In genomic region chr11:2581151-2581930, GRCh38 we compare ENCODE assay signal across 13 cellular contexts.
A peak's percentile ranks its signal among the peaks of the same experiment; 100 is the strongest.
DNase-seq lines count a peak whose midpoint lies in the region; ATAC-seq and TF ChIP-seq lines count a peak whose summit lies in the region.
"Had no signal": no experiment of that assay in that cellular context is flagged by ENCODE, and none has a peak within 500 bp of the region (broad histone marks: within the 10 kb centered on the region; RNA-seq: fewer than 3 reads in every experiment).

No MANE protein-coding gene starts in this region.

- H3K9ac ChIP-seq in neuronal stem cell (ENCODE audit: low read depth, low read length, poor library complexity), result peak overlapping the region; percentile 63
- no peak overlapping the region for H3K9ac ChIP-seq in GM23248
- H3K9ac ChIP-seq in mesenchymal stem cell (ENCODE audit: low read length), result no peak overlapping the region

- H3K4me3 Mint-ChIP-seq in glutamatergic neuron (ENCODE audit: unreplicated experiment), result no peak overlapping the region
- H3K4me3 Mint-ChIP-seq: activated CD4-positive, alpha-beta T cell treated with anti-CD3 and anti-CD28 coated beads, Interleukin-2, amount 10 ng/mL, durations not matched to agents 24 days and 14 days; HFFc6 had no signal

- H3K9me3 ChIP-seq in neuronal stem cell (replicated peaks in 1 of 2; ENCODE audit: control insufficient read depth in 2 of 2, insufficient read depth in 1 of 2, low read depth in 1 of 2, low read length in 2 of 2) (no peaks in the 10 kb centered on the region), vagina (no peaks in the 10 kb centered on the region), GM23248 (ENCODE audit: low read depth) (no peaks in the 10 kb centered on the region), mesenchymal stem cell (ENCODE audit: control insufficient read depth, low read length) (no peaks in the 10 kb centered on the region)
- H3K9me3 ChIP-seq: heart right ventricle had no signal

- H3K14ac ChIP-seq in neuronal stem cell (ENCODE audit: low read length), result peak overlapping the region; percentile 97
- no peak overlapping the region for H3K14ac ChIP-seq in mesenchymal stem cell (ENCODE audit: low read length in 2 of 2)

- H2BK120ac ChIP-seq in neuronal stem cell (ENCODE audit: low read depth, low read length) (peak overlapping the region; percentile 9), mesenchymal stem cell (ENCODE audit: low read depth, low read length) (no peak overlapping the region)

- H3K4me2 ChIP-seq in neuronal stem cell (ENCODE audit: insufficient read depth, low read length, poor library complexity, severe bottlenecking) (no peak overlapping the region), GM23248 (ENCODE audit: unreplicated experiment) (no peak overlapping the region), mesenchymal stem cell (ENCODE audit: low read length, poor library complexity, severe bottlenecking) (no peak overlapping the region)

- H3K27ac Mint-ChIP-seq in glutamatergic neuron (ENCODE audit: unreplicated experiment), result no peak overlapping the region
- H3K27ac Mint-ChIP-seq: activated CD4-positive, alpha-beta T cell treated with anti-CD3 and anti-CD28 coated beads, Interleukin-2, amount 10 ng/mL, durations not matched to agents 24 days and 14 days; HFFc6 had no signal

- peak overlapping the region; percentile 14 for H2BK15ac ChIP-seq in neuronal stem cell (ENCODE audit: low read length)
- no peak overlapping the region for H2BK15ac ChIP-seq in mesenchymal stem cell (ENCODE audit: low read depth, poor library complexity, severe bottlenecking)

- H2BK12ac ChIP-seq in neuronal stem cell (ENCODE audit: low read length) (peak overlapping the region; percentile 63), mesenchymal stem cell (ENCODE audit: low read length in 2 of 2) (no peak overlapping the region)

- H3K4ac ChIP-seq in neuronal stem cell (ENCODE audit: low read length), result peak overlapping the region; percentile 30
- no peak overlapping the region for H3K4ac ChIP-seq in mesenchymal stem cell (ENCODE audit: low read depth in 1 of 2, low read length in 2 of 2)

- H3K27ac ChIP-seq in neuronal stem cell (replicated peaks; ENCODE audit: low read length) (no peak overlapping the region), vagina (no peak overlapping the region), GM23248 (no peak overlapping the region), mesenchymal stem cell (ENCODE audit: low read length, poor library complexity, severe bottlenecking) (no peak overlapping the region)

- H4K8ac ChIP-seq in neuronal stem cell (ENCODE audit: low read depth, low read length), result no peak overlapping the region
- no peak overlapping the region for H4K8ac ChIP-seq in mesenchymal stem cell (ENCODE audit: low read length)

- no peak overlapping the region for H2AFZ ChIP-seq in neuronal stem cell (ENCODE audit: low read length)
- H2AFZ ChIP-seq in GM23248, result no peak overlapping the region
- H2AFZ ChIP-seq in mesenchymal stem cell (ENCODE audit: low read depth, low read length), result no peak overlapping the region

- no peaks in the 10 kb centered on the region for H3K79me2 ChIP-seq in GM23248 (ENCODE audit: insufficient read depth)

- no CpG with 5 or more reads among the region's 22 CpGs for WGBS in neuronal stem cell (ENCODE audit: extremely low coverage in 2 of 2, insufficient read length in 2 of 2, insufficient replicate concordance in 1 of 2), 2 donors
- WGBS in GM23248 (ENCODE audit: low coverage in 1 of 2, low lambda C conversion rate in 2 of 2, missing lambda C conversion rate in 2 of 2), 2 experiments, result 69 to 78% methylated on average over 21 to 22 of the region's 22 CpGs
- 92% methylated on average over 22 of the region's 22 CpGs for WGBS in mesenchymal stem cell

- H3K27me3 Mint-ChIP-seq in glutamatergic neuron (ENCODE audit: unreplicated experiment), result no peaks in the 10 kb centered on the region
- H3K27me3 Mint-ChIP-seq: activated CD4-positive, alpha-beta T cell treated with anti-CD3 and anti-CD28 coated beads, Interleukin-2, amount 10 ng/mL, durations not matched to agents 24 days and 14 days had no signal

- H3K36me3 ChIP-seq in neuronal stem cell (replicated peaks in 1 of 2; ENCODE audit: control insufficient read depth in 2 of 2, insufficient read depth in 2 of 2, low read length in 2 of 2), result no peaks in the 10 kb centered on the region
- no peaks in the 10 kb centered on the region for H3K36me3 ChIP-seq in vagina
- no peaks in the 10 kb centered on the region for H3K36me3 ChIP-seq in GM23248 (ENCODE audit: low read depth)
- H3K36me3 ChIP-seq in mesenchymal stem cell (ENCODE audit: control insufficient read depth in 1 of 2, insufficient read depth in 2 of 2, low read depth in 1 of 2, low read length in 2 of 2), result no peaks in the 10 kb centered on the region

- ATAC-seq in HG03039 (IDR thresholded peaks at IDR 0.05; ENCODE audit: unreplicated experiment), result no peak
- ATAC-seq: heart right ventricle had no signal

- H2AK5ac ChIP-seq in neuronal stem cell (ENCODE audit: low read depth, low read length) (peak overlapping the region; percentile 95), mesenchymal stem cell (ENCODE audit: low read length, severe bottlenecking) (no peak overlapping the region)

- TF ChIP-seq CTCF in glutamatergic neuron (IDR thresholded peaks at IDR 0.05; ENCODE audit: partially characterized antibody, unreplicated experiment), result no peak
- TF ChIP-seq CTCF in vagina (IDR thresholded peaks at IDR 0.05), result no peak

- H3K4me1 Mint-ChIP-seq in glutamatergic neuron (ENCODE audit: low read depth, unreplicated experiment), result no peaks in the 10 kb centered on the region
- H3K4me1 Mint-ChIP-seq: activated CD4-positive, alpha-beta T cell treated with anti-CD3 and anti-CD28 coated beads, Interleukin-2, amount 10 ng/mL, durations not matched to agents 24 days and 14 days had no signal

- no peak overlapping the region for H3K4me3 ChIP-seq in neuronal stem cell (ENCODE audit: low read length in 2 of 2)
- no peak overlapping the region for H3K4me3 ChIP-seq in vagina
- no peak overlapping the region for H3K4me3 ChIP-seq in GM23248
- H3K4me3 ChIP-seq in mesenchymal stem cell (ENCODE audit: insufficient read depth in 1 of 2, low read depth in 1 of 2, low read length in 2 of 2), result no peak overlapping the region
- H3K4me3 ChIP-seq: heart right ventricle had no signal

- no peaks in the 10 kb centered on the region for H4K20me1 ChIP-seq in GM23248 (ENCODE audit: insufficient read depth)

- H3K9me3 Mint-ChIP-seq in glutamatergic neuron (ENCODE audit: unreplicated experiment), result no peaks in the 10 kb centered on the region
- H3K9me3 Mint-ChIP-seq: activated CD4-positive, alpha-beta T cell treated with anti-CD3 and anti-CD28 coated beads, Interleukin-2, amount 10 ng/mL, durations not matched to agents 24 days and 14 days; HFFc6 had no signal

- intact Hi-C loops in vagina (cut with DNase I), result no loop called here

- peak overlapping the region; percentile 52 for H3K23ac ChIP-seq in neuronal stem cell (ENCODE audit: low read depth, low read length, poor library complexity)
- no peak overlapping the region for H3K23ac ChIP-seq in mesenchymal stem cell (ENCODE audit: low read length in 2 of 2)

- no peak overlapping the region for H4K91ac ChIP-seq in neuronal stem cell (ENCODE audit: low read depth, low read length, poor library complexity)
- H4K91ac ChIP-seq in mesenchymal stem cell (ENCODE audit: low read length), result no peak overlapping the region

- no peaks in the 10 kb centered on the region for H3K9me2 ChIP-seq in GM23248 (ENCODE audit: insufficient read depth)

- peaks cover 2% of the 10 kb centered on the region for H3K79me1 ChIP-seq in neuronal stem cell (ENCODE audit: low read depth, low read length)
- no peaks in the 10 kb centered on the region for H3K79me1 ChIP-seq in mesenchymal stem cell (replicated peaks; ENCODE audit: low read length, poor library complexity, severe bottlenecking)

- TF ChIP-seq POLR2A in vagina (IDR thresholded peaks at IDR 0.05), result no peak

- peaks cover 0 to 7% (median 0%) of the 10 kb centered on the region in 3 experiments for H3K27me3 ChIP-seq in neuronal stem cell (ENCODE audit: control insufficient read depth in 3 of 3, insufficient read depth in 3 of 3, low read depth in 1 of 3, low read length in 3 of 3)
- H3K27me3 ChIP-seq in vagina, result no peaks in the 10 kb centered on the region
- H3K27me3 ChIP-seq in GM23248 (replicated peaks; ENCODE audit: insufficient read depth), result no peaks in the 10 kb centered on the region
- peaks cover 8 to 14% of the 10 kb centered on the region in 2 experiments for H3K27me3 ChIP-seq in mesenchymal stem cell (ENCODE audit: control insufficient read depth in 1 of 2, insufficient read depth in 1 of 2, low read length in 2 of 2)
- H3K27me3 ChIP-seq: heart right ventricle had no signal

- DNase-seq in stimulated activated CD4-positive, alpha-beta T cell treated with anti-CD3 and anti-CD28 coated beads, Interleukin-4, amount 100 ng/mL, for 1 hour, result peak; percentile 2
- DNase-seq in stimulated activated CD4-positive, alpha-beta T cell treated with anti-CD3 and anti-CD28 coated beads, Interleukin-2, amount 100 ng/mL, for 24 hours, result no peak
- DNase-seq in glutamatergic neuron (peak; percentile 8), neuronal stem cell (ENCODE audit: low spot score) (no peak), vagina (ENCODE audit: extremely low spot score in 2 of 2) (peak; percentile 62 to 84), GM23248 (no peak), mesenchymal stem cell (no peak)
- DNase-seq: activated CD4-positive, alpha-beta T cell treated with anti-CD3 and anti-CD28 coated beads, Interleukin-2, amount 10 ng/mL, durations not matched to agents 24 days and 14 days; central memory CD4-positive, alpha-beta T cell; DMS53; HFFc6 had no signal

- H3K4me1 ChIP-seq in neuronal stem cell (ENCODE audit: control insufficient read depth in 2 of 2, insufficient read depth in 1 of 2, low read depth in 1 of 2, low read length in 2 of 2) (peaks cover 0 to 8% of the 10 kb centered on the region in 2 donors), vagina (no peaks in the 10 kb centered on the region), GM23248 (ENCODE audit: insufficient read depth) (no peaks in the 10 kb centered on the region), mesenchymal stem cell (ENCODE audit: control insufficient read depth, insufficient read depth, low read depth, low read length) (peaks cover 44% of the 10 kb centered on the region)

- no peaks in the 10 kb centered on the region for H3F3A ChIP-seq in GM23248 (ENCODE audit: insufficient read depth)

- in situ Hi-C loops in GM23248 (cut with MboI), result no loop called here

- peak overlapping the region; percentile 86 for H3K18ac ChIP-seq in neuronal stem cell (ENCODE audit: low read length)
- H3K18ac ChIP-seq in mesenchymal stem cell (ENCODE audit: low read depth in 1 of 2, low read length in 2 of 2), result no peak overlapping the region

- H2BK5ac ChIP-seq in neuronal stem cell (ENCODE audit: low read length) (no peak overlapping the region), mesenchymal stem cell (ENCODE audit: low read depth, low read length, poor library complexity, severe bottlenecking) (no peak overlapping the region)

- H3K36me3 Mint-ChIP-seq in glutamatergic neuron (ENCODE audit: unreplicated experiment), result no peaks in the 10 kb centered on the region

Comparison
In these comparisons a context has a peak if more than half of its experiments do, and no peak if none do; other contexts are left out.
1. DNase-seq: peak in stimulated activated CD4-positive, alpha-beta T cell treated with anti-CD3 and anti-CD28 coated beads, Interleukin-4, amount 100 ng/mL, for 1 hour (single experiment), glutamatergic neuron (single experiment) and vagina (2 of 2); none in stimulated activated CD4-positive, alpha-beta T cell treated with anti-CD3 and anti-CD28 coated beads, Interleukin-2, amount 100 ng/mL, for 24 hours (0 of 2), neuronal stem cell (single experiment), GM23248 (single experiment) and mesenchymal stem cell (single experiment).